Comparison of ENCODE assay signal across 8 cellular contexts in the genomic region with DNA sequence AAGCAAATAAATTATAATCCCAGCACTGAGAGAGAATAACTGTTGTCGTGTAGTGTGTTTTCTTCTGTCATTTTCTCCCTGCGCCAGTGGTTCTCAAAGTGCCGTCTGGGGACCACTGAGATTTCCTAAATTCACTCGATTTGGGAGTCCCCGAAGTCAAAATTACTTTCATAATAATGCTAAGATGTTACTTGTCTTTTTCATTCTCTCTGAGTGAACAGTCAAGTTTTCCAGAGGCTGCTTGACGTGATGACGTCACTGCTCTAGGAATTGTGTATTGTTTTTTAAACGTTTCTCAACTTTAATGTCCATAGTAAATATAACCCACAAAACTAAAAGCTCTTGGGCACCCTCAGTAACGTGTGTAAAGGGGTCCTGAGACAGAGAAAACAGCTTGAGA. TPM values are rescaled to one million over a fixed set of nuclear protein-coding genes. Genes with fewer than 3 reads are reported as not detected.
DNase-seq lines count a peak whose midpoint lies in the region; ATAC-seq and TF ChIP-seq lines count a peak whose summit lies in the region.

No MANE protein-coding gene starts in this region.

- H3K4me1 ChIP-seq in PC-3 (ENCODE audit: insufficient read depth, low read length) (peaks cover 15% of the 10 kb centered on the region), endocrine pancreas (ENCODE audit: control insufficient read depth, insufficient read depth, low read length) (peaks cover 6% of the 10 kb centered on the region), parathyroid adenoma (no peaks in the 10 kb centered on the region)

- TF ChIP-seq CTCF in PC-3 (conservative IDR thresholded peaks at IDR 0.05; ENCODE audit: low read depth, low read length) (no peak), parathyroid adenoma (IDR thresholded peaks at IDR 0.05) (no peak)

- H4K20me1 ChIP-seq in PC-3 (ENCODE audit: low read length) = no peaks in the 10 kb centered on the region

- H3K27ac ChIP-seq in PC-3 (ENCODE audit: low read length) = no peak overlapping the region
- no peak overlapping the region for H3K27ac ChIP-seq in parathyroid adenoma

- H3K4me2 ChIP-seq in PC-3 (ENCODE audit: low read length) (peak overlapping the region; percentile 92), parathyroid adenoma (ENCODE audit: low read length) (peak overlapping the region; percentile 100)

- H3K4me3 ChIP-seq in PC-3 (ENCODE audit: low read length) = peak overlapping the region; percentile 95
- peak overlapping the region; percentile 82 for H3K4me3 ChIP-seq in endocrine pancreas (ENCODE audit: control insufficient read depth, insufficient read depth, low read length)
- H3K4me3 ChIP-seq in parathyroid adenoma (ENCODE audit: low read depth, low read length) = peak overlapping the region; percentile 99

- peak overlapping the region; percentile 52 for H3K9ac ChIP-seq in PC-3 (ENCODE audit: low read length)
- peak overlapping the region; percentile 34 for H3K9ac ChIP-seq in endocrine pancreas (ENCODE audit: control insufficient read depth, insufficient read depth, low read length)
- H3K9ac ChIP-seq in parathyroid adenoma = no peak overlapping the region

- no peaks in the 10 kb centered on the region for H3F3A ChIP-seq in PC-3 (ENCODE audit: low read length, unreplicated experiment)

- CTCF ChIA-PET in PC-3 (lab: Charles Lee) = interaction anchor here (3.6 kb wide), 1 partner anchor 67 kb away, joined by 37 read pairs; no protein-coding TSS in a partner anchor

- DNase-seq in ELR (ENCODE audit: low read depth) (peak; percentile 17), PC-3 (peak; percentile 25), Ammon's horn (ENCODE audit: low spot score) (no peak), NCI-H1694 treated with DMSO at 0.1 percent for 48 hours (lab: John Stamatoyannopoulos, UW) (no peak)

- POLR2A ChIA-PET in PC-3 (lab: Charles Lee; ENCODE audit: unreplicated experiment) = interaction anchor here (0.7 kb wide), 1 partner anchor 67 kb away, joined by 5 read pairs; no protein-coding TSS in a partner anchor

- H2AFZ ChIP-seq in PC-3 (ENCODE audit: low read length) (peak overlapping the region; percentile 82), parathyroid adenoma (peak overlapping the region; percentile 94)

- ATAC-seq in PC-3 = no peak
- no peak for ATAC-seq in HG03432 (IDR thresholded peaks at IDR 0.05; ENCODE audit: unreplicated experiment)
- no peak for ATAC-seq in GM21825 (IDR thresholded peaks at IDR 0.05; ENCODE audit: unreplicated experiment)

- intact Hi-C loops in PC-3 (cut with micrococcal nuclease) = loop anchor here (1.0 to 10.0 kb wide), 2 partner anchors 105 to 533 kb away; partner anchors contain the start of gene MLEC

- peaks cover 23% of the 10 kb centered on the region for H3K79me2 ChIP-seq in PC-3 (ENCODE audit: low read length)
- H3K79me2 ChIP-seq in parathyroid adenoma = no peaks in the 10 kb centered on the region

- H3K27me3 ChIP-seq in PC-3 (ENCODE audit: low read length) (no peaks in the 10 kb centered on the region), endocrine pancreas (ENCODE audit: control insufficient read depth, insufficient read depth, low read length) (no peaks in the 10 kb centered on the region), parathyroid adenoma (ENCODE audit: control insufficient read depth, insufficient read depth, low read length) (no peaks in the 10 kb centered on the region)

- BruUV-seq in PC-3 (replicated peaks; lab: Mats Ljungman, UMichigan) = no TSS peak

- H3K9me2 ChIP-seq in PC-3 (replicated peaks; ENCODE audit: low read length) = no peaks in the 10 kb centered on the region

- H3K36me3 ChIP-seq in PC-3 (ENCODE audit: low read depth, low read length) (peaks cover 26% of the 10 kb centered on the region), endocrine pancreas (ENCODE audit: control insufficient read depth, insufficient read depth, low read length) (no peaks in the 10 kb centered on the region), parathyroid adenoma (ENCODE audit: control insufficient read depth, insufficient read depth, low read length) (no peaks in the 10 kb centered on the region)

- H3K9me3 ChIP-seq in PC-3 (ENCODE audit: low read length) (no peaks in the 10 kb centered on the region), endocrine pancreas (ENCODE audit: control insufficient read depth, low read length) (no peaks in the 10 kb centered on the region), parathyroid adenoma (ENCODE audit: control insufficient read depth, low read length) (no peaks in the 10 kb centered on the region)

RNA-seq across cellular contexts. Expression of gene POP5, which starts 0.8 kb away (rescaled TPM):
- 83.8 and 89.8 TPM in 2 replicates for total RNA-seq in PC-3 (2014; rRNA removed)

RNA-seq across cellular contexts. Expression of gene RNF10, which starts 47.8 kb away (rescaled TPM):
- 79.7 and 161 TPM in 2 replicates for total RNA-seq in PC-3 (2014; rRNA removed)

RNA-seq across cellular contexts. Expression of gene COQ5, which starts 53.0 kb away (rescaled TPM):
- total RNA-seq in PC-3 (2014; rRNA removed) = 40.4 and 41.2 TPM in 2 replicates

RNA-seq across cellular contexts. Expression of gene CABP1, which starts 58.4 kb away (rescaled TPM):
- total RNA-seq in PC-3 (2014; rRNA removed) = not detected in 2 replicates

Comparison
In these comparisons a context has a peak if more than half of its experiments do, and no peak if none do; other contexts are left out.
1. DNase-seq: peak in ELR (single experiment) and PC-3 (single experiment); none in Ammon's horn (single experiment) and NCI-H1694 treated with DMSO at 0.1 percent for 48 hours (single experiment).
2. Peak in every context shown above with its lines, with median percentiles within 50 percentile points of each other: H3K4me3 ChIP-seq.